1 cellular context compared by ENCODE assay signal in genomic region chr3:71872256-71872655, GRCh38.
TF ChIP-seq lines count a peak whose summit lies in the region.

No MANE protein-coding gene starts in this region.

TF ChIP-seq in IMR-90, 13 proteins besides CTCF, POLR2A, EP300 and RAD21 (continued from another document):
- no peak for TF ChIP-seq ELK1 (IDR thresholded peaks at IDR 0.05; ENCODE audit: borderline replicate concordance, low read depth, low read length)
